Comparison of ENCODE assay signal across 8 cellular contexts in the genomic region with DNA sequence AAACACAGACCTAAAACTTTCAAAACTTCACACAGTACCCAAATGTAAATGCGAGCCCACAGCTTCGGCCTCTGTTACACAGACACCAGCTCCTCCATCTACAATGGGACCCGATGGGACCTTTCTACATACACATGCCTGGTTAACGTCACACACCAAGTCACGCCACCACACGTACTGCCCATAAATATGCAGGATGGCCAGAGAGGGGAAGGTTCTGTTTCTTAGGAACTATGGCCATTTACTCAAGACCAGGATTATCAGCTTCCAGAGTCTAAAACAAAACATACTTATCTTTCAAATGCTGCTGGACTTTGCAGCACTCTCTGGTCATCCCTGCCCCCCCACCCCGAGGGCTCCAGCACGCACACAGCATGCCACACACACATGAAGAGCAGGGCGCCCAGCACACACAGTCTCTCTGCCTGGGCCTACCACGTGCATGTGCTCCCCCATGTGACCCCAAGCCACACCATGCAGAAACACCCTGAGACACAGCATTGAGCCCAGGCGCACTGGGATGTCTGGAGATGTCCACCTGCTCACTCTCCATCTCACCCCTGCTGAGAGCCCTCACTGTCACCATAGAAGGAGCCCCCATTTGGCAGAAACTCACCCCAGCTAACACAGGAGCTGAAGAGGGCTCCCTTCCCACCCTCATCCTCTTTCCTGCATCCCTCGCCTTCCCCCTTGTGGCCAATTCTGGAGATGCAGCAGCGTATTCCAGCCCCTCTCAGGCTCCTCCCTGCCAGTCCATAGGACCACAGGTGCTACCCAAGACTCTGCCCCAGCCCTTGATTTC.
A peak's percentile ranks its signal among the peaks of the same experiment; 100 is the strongest.
DNase-seq lines count a peak whose midpoint lies in the region; ATAC-seq, FAIRE-seq and TF ChIP-seq lines count a peak whose summit lies in the region.

No MANE protein-coding gene starts in this region.

- WGBS in pancreas, 2 donors: 46 to 52% methylated on average over 13 of the region's 13 CpGs
- WGBS in tibial nerve, 2 donors: 53 to 59% methylated on average over 10 to 13 of the region's 13 CpGs

- no peak overlapping the region for H3K4me3 ChIP-seq in pancreas
- H3K4me3 ChIP-seq in tibial nerve: no peak overlapping the region

- no peak overlapping the region for H3K27ac ChIP-seq in RWPE1
- no peak overlapping the region for H3K27ac ChIP-seq in pancreas
- no peak overlapping the region for H3K27ac ChIP-seq in tibial nerve

- ATAC-seq in pancreas (peak; percentile 65 to 84 (median 84)), GM18873 (IDR thresholded peaks at IDR 0.05; ENCODE audit: low FRiP score, unreplicated experiment) (no peak)

- H3K27me3 ChIP-seq in pancreas: no peaks in the 10 kb centered on the region
- H3K27me3 ChIP-seq in tibial nerve: no peaks in the 10 kb centered on the region

- H3K4me1 ChIP-seq in pancreas: peaks cover 0 to 6% (median 0%) of the 10 kb centered on the region in 3 donors
- H3K4me1 ChIP-seq in tibial nerve: peaks cover 0 to 6% (median 0%) of the 10 kb centered on the region in 4 donors

- TF ChIP-seq EP300 in tibial nerve (IDR thresholded peaks at IDR 0.05): no peak

- POLR2A ChIA-PET in RWPE1 (lab: Yijun Ruan, JAX; ENCODE audit: low non-redundant PET): no interaction called here

- FAIRE-seq in frontal cortex (lab: Jason Lieb, UNC): no peak
- no peak for FAIRE-seq in pancreas (lab: Jason Lieb, UNC)

- TF ChIP-seq CTCF in RWPE1 (conservative IDR thresholded peaks at IDR 0.05; ENCODE audit: low read depth): peak; percentile 86
- TF ChIP-seq CTCF in pancreas (IDR thresholded peaks at IDR 0.05): peak; percentile 76 to 93 (median 86)
- peak; percentile 84 to 92 (median 89) for TF ChIP-seq CTCF in tibial nerve (IDR thresholded peaks at IDR 0.05)

- H3K36me3 ChIP-seq in pancreas (no peaks in the 10 kb centered on the region), tibial nerve (no peaks in the 10 kb centered on the region)

- intact Hi-C loops in pancreas (cut with DNase I): loop anchor here in 2 of 3 donors (5.0 to 10.0 kb wide), 2 partner anchors 100 to 158 kb away; no protein-coding TSS in a partner anchor

- TF ChIP-seq POLR2A in tibial nerve (IDR thresholded peaks at IDR 0.05): no peak

- CTCF ChIA-PET in RWPE1 (lab: Yijun Ruan, JAX): interaction anchor here (0.6 to 3.5 kb wide), 11 partner anchors 8 to 253 kb away, joined by 3 to 37 read pairs (median 3); no protein-coding TSS in a partner anchor

- H3K9me3 ChIP-seq in pancreas (no peaks in the 10 kb centered on the region), tibial nerve (no peaks in the 10 kb centered on the region)

- DNase-seq in DMS153 (lab: John Stamatoyannopoulos, UW): peak; percentile 8
- peak; percentile 75 to 77 for DNase-seq in Kasumi-1 (lab: John Stamatoyannopoulos, UW)
- DNase-seq in RWPE1 (ENCODE audit: low spot score): peak; percentile 89
- DNase-seq in activated T-helper 9 cell treated with anti-CD3 and anti-CD28 coated beads, Interleukin-2, amount 50 U/mL, for 16 hours (ENCODE audit: low read depth): peak; percentile 44
- DNase-seq in frontal cortex (ENCODE audit: low spot score in 2 of 2): peak; percentile 72 to 89
- peak; percentile 66 to 95 (median 84) for DNase-seq in pancreas
- DNase-seq in tibial nerve (ENCODE audit: low spot score in 2 of 2): peak; percentile 74 to 94

Comparison
In these comparisons a context has a peak if more than half of its experiments do, and no peak if none do; other contexts are left out.
1. DNase-seq: peak in every context shown above with its lines; median percentile 89 in RWPE1; 84 in tibial nerve; 84 in pancreas; 80 in frontal cortex; 76 in Kasumi-1; 44 in activated T-helper 9 cell treated with anti-CD3 and anti-CD28 coated beads, Interleukin-2, amount 50 U/mL, for 16 hours; 8 in DMS153.